17 cellular contexts compared by ENCODE assay signal in the genomic region with DNA sequence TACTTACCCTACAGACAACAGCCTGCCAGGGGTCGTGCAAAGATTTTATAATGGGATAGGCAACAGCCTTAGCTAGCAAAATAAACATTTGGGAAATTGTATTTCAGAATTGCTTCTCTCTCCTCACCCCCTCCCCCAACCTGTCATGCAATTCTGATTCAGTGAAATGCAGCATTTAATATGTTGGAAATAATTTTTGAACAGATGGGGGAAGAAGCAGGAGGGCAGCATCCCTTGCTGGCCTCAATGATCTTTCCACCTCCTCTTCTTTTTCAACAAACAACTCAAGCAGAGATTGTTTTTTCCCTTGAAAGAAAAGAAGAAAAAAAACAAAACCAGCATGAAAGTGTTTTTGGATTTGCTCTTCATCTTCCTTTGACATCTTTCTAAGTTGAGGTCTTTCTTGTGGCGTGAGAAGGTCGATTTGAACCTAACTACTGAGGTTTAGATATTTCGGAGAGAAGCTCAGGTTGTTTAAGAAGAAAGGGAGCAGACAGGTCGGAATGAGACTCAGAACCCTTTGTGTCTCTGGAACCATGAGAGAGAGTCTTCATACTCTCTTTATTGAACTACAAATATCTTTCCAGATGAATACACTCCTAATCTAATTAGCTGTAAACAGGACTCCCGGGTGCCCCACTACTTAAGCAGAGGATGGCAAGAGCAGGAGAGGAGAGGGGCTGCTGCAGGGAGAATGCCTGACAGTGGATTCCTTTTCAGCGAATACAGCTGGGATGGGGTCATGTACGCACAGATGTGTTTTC.
A peak's percentile ranks its signal among the peaks of the same experiment; 100 is the strongest.
DNase-seq lines count a peak whose midpoint lies in the region; ATAC-seq and TF ChIP-seq lines count a peak whose summit lies in the region.
"Had no signal": no experiment of that assay in that cellular context is flagged by ENCODE, and none has a peak within 500 bp of the region (broad histone marks: within the 10 kb centered on the region; RNA-seq: fewer than 3 reads in every experiment).

No MANE protein-coding gene starts in this region.

- no peak overlapping the region for H3K4me2 ChIP-seq in GM23338
- H3K4me2 ChIP-seq in MM.1S (ENCODE audit: low read depth, low read length), result no peak overlapping the region

- no peak overlapping the region for H3K27ac Mint-ChIP-seq in GM23338
- H3K27ac Mint-ChIP-seq in natural killer cell, result peak overlapping the region; percentile 78 to 82
- H3K27ac Mint-ChIP-seq: B cell had no signal

- H4K20me1 ChIP-seq in GM23338 (replicated peaks; ENCODE audit: insufficient read depth) (no peaks in the 10 kb centered on the region), MM.1S (ENCODE audit: insufficient read depth, low read length) (no peaks in the 10 kb centered on the region)

- H3K4me1 Mint-ChIP-seq in GM23338 (peaks cover 13% of the 10 kb centered on the region), natural killer cell (peaks cover 43 to 46% of the 10 kb centered on the region in 2 donors)
- H3K4me1 Mint-ChIP-seq: B cell had no signal

- TF ChIP-seq CTCF in GM23338 (conservative IDR thresholded peaks at IDR 0.05; ENCODE audit: low read depth in 2 of 2) (no peak), VCaP (conservative IDR thresholded peaks at IDR 0.05) (no peak), natural killer cell (IDR thresholded peaks at IDR 0.05) (no peak), MM.1S (IDR thresholded peaks at IDR 0.05; ENCODE audit: low read length) (no peak)

- no peaks in the 10 kb centered on the region for H3F3A ChIP-seq in GM23338 (replicated peaks; ENCODE audit: low read depth)
- no peaks in the 10 kb centered on the region for H3F3A ChIP-seq in MM.1S (ENCODE audit: insufficient read depth, low read length)

- H3K9me3 Mint-ChIP-seq in GM23338 (no peaks in the 10 kb centered on the region), natural killer cell (no peaks in the 10 kb centered on the region)

- H3K4me3 ChIP-seq in GM23338 (no peak overlapping the region), MM.1S (ENCODE audit: low read length) (no peak overlapping the region)
- H3K4me3 ChIP-seq: lung, spleen had no signal

- no peaks in the 10 kb centered on the region for H3K36me3 Mint-ChIP-seq in GM23338 (ENCODE audit: low read depth)
- peaks cover 22% of the 10 kb centered on the region for H3K36me3 Mint-ChIP-seq in natural killer cell

- intact Hi-C loops in natural killer cell (cut with micrococcal nuclease) (no loop called here), posterior vena cava (cut with DNase I) (no loop called here)

- H3K27ac ChIP-seq in GM23338 (ENCODE audit: low read depth) (no peak overlapping the region), VCaP (peak overlapping the region; percentile 37), MM.1S (ENCODE audit: low read length) (no peak overlapping the region)
- H3K27ac ChIP-seq: 22Rv1, spleen had no signal

- H3K27me3 ChIP-seq in GM23338 (ENCODE audit: insufficient read depth), result no peaks in the 10 kb centered on the region
- no peaks in the 10 kb centered on the region for H3K27me3 ChIP-seq in MM.1S (replicated peaks; ENCODE audit: insufficient read depth, low read length)
- H3K27me3 ChIP-seq: spleen had no signal

- ATAC-seq in GM23338 (peak; percentile 28; the same call in 2 of the 3 replicates), natural killer cell (no peak), GM19467 (IDR thresholded peaks at IDR 0.05; ENCODE audit: unreplicated experiment) (no peak)
- ATAC-seq: T-helper 17 cell had no signal

- H3K9me2 ChIP-seq in GM23338 (ENCODE audit: insufficient read depth), result no peaks in the 10 kb centered on the region
- no peaks in the 10 kb centered on the region; the same call in 1 of the 2 replicates for H3K9me2 ChIP-seq in MM.1S (replicated peaks; ENCODE audit: insufficient read depth, low read length)

- H3K79me2 ChIP-seq in GM23338 (replicated peaks; ENCODE audit: insufficient read depth) (no peaks in the 10 kb centered on the region), MM.1S (ENCODE audit: low read length) (no peaks in the 10 kb centered on the region)

- H2AFZ ChIP-seq in GM23338, result peak overlapping the region; percentile 60; the same call in 1 of the 2 replicates
- H2AFZ ChIP-seq in MM.1S (ENCODE audit: low read length), result no peak overlapping the region

- H3K9me3 ChIP-seq in MM.1S (replicated peaks; ENCODE audit: insufficient read depth, low read length), result no peaks in the 10 kb centered on the region
- H3K9me3 ChIP-seq: spleen had no signal

- H3K9ac ChIP-seq in MM.1S (ENCODE audit: low read length), result no peak overlapping the region

- H3K4me3 Mint-ChIP-seq in GM23338 (no peak overlapping the region), natural killer cell (no peak overlapping the region)
- H3K4me3 Mint-ChIP-seq: B cell, T-helper 17 cell had no signal

- H3K27me3 Mint-ChIP-seq in GM23338 (ENCODE audit: insufficient read depth, low read depth, poor library complexity) (peaks cover 4% of the 10 kb centered on the region), natural killer cell (ENCODE audit: low read depth in 2 of 2) (no peaks in the 10 kb centered on the region)

- H3K36me3 ChIP-seq in GM23338 (ENCODE audit: insufficient read depth) (no peaks in the 10 kb centered on the region), MM.1S (replicated peaks; ENCODE audit: insufficient read depth, low read length) (no peaks in the 10 kb centered on the region)

- peaks cover 4% of the 10 kb centered on the region; the same call in 1 of the 2 replicates for H3K4me1 ChIP-seq in GM23338 (ENCODE audit: insufficient read depth)
- H3K4me1 ChIP-seq in MM.1S (ENCODE audit: low read length), result no peaks in the 10 kb centered on the region

- DNase-seq in DMS 273 (lab: John Stamatoyannopoulos, UW; ENCODE audit: unreplicated experiment) (peak; percentile 51), DMS 273 treated with DMSO at 0.1 percent for 48 hours (lab: John Stamatoyannopoulos, UW) (no peak), GM23338 (ENCODE audit: low spot score) (no peak), natural killer cell (no peak), MM.1S (no peak), posterior vena cava (ENCODE audit: low spot score) (no peak)
- DNase-seq: Calu3, Karpas-422, NCI-H1105 treated with DMSO at 0.1 percent for 48 hours, SHP77 treated with DMSO at 0.1 percent for 48 hours, spleen, T-helper 17 cell had no signal

TF ChIP-seq in GM23338, 12 proteins besides CTCF, POLR2A, EP300 and RAD21 (continues in another document):
- TF ChIP-seq ZNF114 (CRISPR knock-in tag; IDR thresholded peaks at IDR 0.05) (no peak), JUNB (IDR thresholded peaks at IDR 0.05; ENCODE audit: unreplicated experiment) (no peak), CREB1 (CRISPR knock-in tag; IDR thresholded peaks at IDR 0.05; ENCODE audit: low read depth) (no peak), ZNF331 (CRISPR knock-in tag; IDR thresholded peaks at IDR 0.05; ENCODE audit: low read depth) (no peak), POLR2AphosphoS5 (IDR thresholded peaks at IDR 0.05; ENCODE audit: low read depth) (no peak), NANOG (IDR thresholded peaks at IDR 0.05; ENCODE audit: borderline replicate concordance) (no peak)
